In the genomic region with DNA sequence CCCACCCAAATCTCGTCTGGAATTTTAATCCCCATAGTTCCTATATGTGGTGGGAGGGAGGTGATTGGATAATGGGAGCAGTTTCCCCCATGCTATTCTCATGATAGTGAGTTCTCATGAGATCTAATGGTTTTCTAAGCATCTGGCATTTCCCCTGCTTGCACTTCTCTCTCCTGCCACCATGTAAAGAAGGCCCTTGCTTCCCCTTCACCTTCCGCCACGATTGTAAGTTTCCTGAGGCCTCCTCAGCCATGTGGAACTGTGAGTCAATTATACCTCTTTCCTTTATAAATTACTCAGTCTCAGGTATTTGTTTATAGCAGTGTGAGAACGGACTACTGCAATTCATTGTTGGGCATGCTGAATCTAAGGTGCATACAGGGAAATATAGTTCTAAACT, we compare ENCODE assay signal across 10 cellular contexts. TPM values are rescaled to one million over a fixed set of nuclear protein-coding genes. Genes with fewer than 3 reads are reported as not detected.
"Had no signal": no experiment of that assay in that cellular context is flagged by ENCODE, and none has a peak within 500 bp of the region (broad histone marks: within the 10 kb centered on the region; RNA-seq: fewer than 3 reads in every experiment).

No MANE protein-coding gene starts in this region.

RNA-seq across cellular contexts. Expression of gene SPINK4, which starts 42.2 kb away (rescaled TPM):
- total RNA-seq: activated naive CD8-positive, alpha-beta T cell treated with anti-CD3 and anti-CD28 coated beads, Interleukin-2, amount 10 ng/mL, durations not matched to agents 7 days and 5 days; bronchial epithelial cell; chondrocyte; dermis microvascular lymphatic vessel endothelial cell; lung; smooth muscle cell; T-helper 1 cell treated with Interleukin-12 subunit alpha and Interleukin-12 subunit beta and Interleukin-4 antibody, amounts not matched to agents 30 ng/mL and 1 ng/mL, for 36 hours; testis had no signal
- polyA plus RNA-seq: esophagus, immature natural killer cell, lung, smooth muscle cell had no signal
